Comparison of ENCODE assay signal across 8 cellular contexts in the genomic region with DNA sequence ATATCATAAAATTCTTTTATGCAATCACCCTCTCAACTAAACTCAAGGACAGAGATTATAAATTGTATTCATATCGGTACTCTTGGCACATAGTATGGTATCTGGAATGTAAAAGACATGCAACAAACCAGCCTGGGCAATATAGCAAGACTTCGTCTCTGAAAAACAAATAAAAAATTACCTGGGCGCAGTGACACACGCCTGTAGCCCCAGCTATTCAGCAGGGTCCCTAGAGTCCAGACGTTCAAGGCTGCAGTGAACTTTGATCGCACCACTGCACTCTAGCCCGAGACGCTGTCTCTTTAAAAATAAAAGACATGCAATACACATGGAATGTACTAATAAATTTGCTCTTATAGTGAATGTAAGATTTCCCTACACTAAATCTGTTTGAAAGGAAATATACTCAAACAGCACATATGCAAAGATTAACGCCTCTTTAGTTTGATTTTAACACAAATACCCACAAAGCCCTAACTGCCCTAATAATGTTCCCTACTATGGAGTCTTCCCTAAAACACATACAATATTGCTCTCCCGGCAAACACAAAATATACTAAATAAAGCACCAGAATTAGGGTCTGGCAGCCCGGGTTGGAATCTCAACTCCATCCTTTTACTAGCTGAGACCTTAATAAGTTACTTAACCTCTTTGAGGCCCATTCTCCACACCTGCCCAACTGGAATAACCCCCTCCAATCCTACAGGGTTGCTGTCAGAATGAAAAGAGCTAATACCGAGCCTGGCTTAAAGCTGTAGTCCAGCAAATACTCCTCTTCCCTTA. TPM values are rescaled to one million over a fixed set of nuclear protein-coding genes. Genes with fewer than 3 reads are reported as not detected.
DNase-seq lines count a peak whose midpoint lies in the region; ATAC-seq and TF ChIP-seq lines count a peak whose summit lies in the region.

No MANE protein-coding gene starts in this region.

- H3K27ac Mint-ChIP-seq in CD4-positive, alpha-beta memory T cell, result peak overlapping the region; percentile 22 to 94 (median 91)
- H3K27ac Mint-ChIP-seq in nephron progenitor cell, result no peak overlapping the region

- peak overlapping the region; percentile 92 for H2AFZ ChIP-seq in MM.1S (ENCODE audit: low read length)

- TF ChIP-seq CTCF in MM.1S (IDR thresholded peaks at IDR 0.05; ENCODE audit: low read length) (no peak), dorsolateral prefrontal cortex (IDR thresholded peaks at IDR 0.05 in 54 of 56, conservative IDR thresholded peaks at IDR 0.05 in 2 of 56; ENCODE audit: low read depth in 1 of 56, partially characterized antibody in 56 of 56) (no peak), nephron progenitor cell (IDR thresholded peaks at IDR 0.05) (no peak)

- POLR2A ChIA-PET in CD4-positive, alpha-beta memory T cell (lab: Charles Lee; ENCODE audit: partially characterized antibody), result interaction anchor here (0.7 to 2.1 kb wide), 6 partner anchors 8 to 97 kb away, joined by 3 to 28 read pairs (median 6); a partner anchor contains a TSS

- H3K4me1 ChIP-seq in CD4-positive, alpha-beta memory T cell (ENCODE audit: insufficient read depth, low read length), result peaks cover 20% of the 10 kb centered on the region
- H3K4me1 ChIP-seq in MM.1S (ENCODE audit: low read length), result peaks cover 10% of the 10 kb centered on the region

- peak overlapping the region; percentile 91 to 100 (median 94) for H3K4me3 Mint-ChIP-seq in CD4-positive, alpha-beta memory T cell
- H3K4me3 Mint-ChIP-seq in nephron progenitor cell, result peak overlapping the region; percentile 92

- H3F3A ChIP-seq in MM.1S (ENCODE audit: insufficient read depth, low read length), result peaks cover 3% of the 10 kb centered on the region; the same call in 1 of the 2 replicates

- H3K36me3 Mint-ChIP-seq in CD4-positive, alpha-beta memory T cell, result peaks cover 0 to 2% of the 10 kb centered on the region in 2 donors
- no peaks in the 10 kb centered on the region for H3K36me3 Mint-ChIP-seq in nephron progenitor cell (ENCODE audit: low read depth)

- no peaks in the 10 kb centered on the region for H3K36me3 ChIP-seq in CD4-positive, alpha-beta memory T cell (ENCODE audit: insufficient read depth, low read length)
- H3K36me3 ChIP-seq in MM.1S (replicated peaks; ENCODE audit: insufficient read depth, low read length), result no peaks in the 10 kb centered on the region

- no peak for ATAC-seq in GM21528 (IDR thresholded peaks at IDR 0.05; ENCODE audit: low FRiP score, unreplicated experiment)
- no peak for ATAC-seq in HG02970 (IDR thresholded peaks at IDR 0.05; ENCODE audit: low FRiP score, unreplicated experiment)
- no peak for ATAC-seq in HG03571 (IDR thresholded peaks at IDR 0.05; ENCODE audit: unreplicated experiment)

- DNase-seq in CD4-positive, alpha-beta memory T cell, result no peak
- DNase-seq in MM.1S (no peak), dorsolateral prefrontal cortex (no peak), nephron progenitor cell (no peak), GOT3 (lab: John Stamatoyannopoulos, UW) (no peak)

- CTCF ChIA-PET in CD4-positive, alpha-beta memory T cell (lab: Charles Lee; ENCODE audit: partially characterized antibody), result interaction anchor here (0.7 to 1.7 kb wide), 4 partner anchors 10 to 185 kb away, joined by 3 to 7 read pairs (median 6); a partner anchor contains a TSS

- H3K79me2 ChIP-seq in MM.1S (ENCODE audit: low read length), result peaks cover 21% of the 10 kb centered on the region

- intact Hi-C loops in CD4-positive, alpha-beta memory T cell (cut with micrococcal nuclease), result no loop called here
- intact Hi-C loops in dorsolateral prefrontal cortex (cut with DNase I), result loop anchor here (5.0 to 10.0 kb wide), 5 partner anchors 89 to 1299 kb away; a partner anchor contains a TSS

- H3K9me3 Mint-ChIP-seq in CD4-positive, alpha-beta memory T cell, result peaks cover 0 to 2% (median 0%) of the 10 kb centered on the region in 8 donors
- H3K9me3 Mint-ChIP-seq in nephron progenitor cell, result peaks cover 25% of the 10 kb centered on the region

- H3K27ac ChIP-seq in CD4-positive, alpha-beta memory T cell (ENCODE audit: low read depth, low read length), result peak overlapping the region; percentile 75
- no peak overlapping the region for H3K27ac ChIP-seq in MM.1S (ENCODE audit: low read length)
- peak overlapping the region in 49 of 59 donors; percentile 3 to 94 (median 88) for H3K27ac ChIP-seq in dorsolateral prefrontal cortex

- H3K9me3 ChIP-seq in CD4-positive, alpha-beta memory T cell (ENCODE audit: control insufficient read depth in 1 of 2, low read length in 2 of 2), result no peaks in the 10 kb centered on the region
- H3K9me3 ChIP-seq in MM.1S (replicated peaks; ENCODE audit: insufficient read depth, low read length), result no peaks in the 10 kb centered on the region

- peaks cover 0 to 2% of the 10 kb centered on the region in 2 donors for H3K27me3 Mint-ChIP-seq in CD4-positive, alpha-beta memory T cell
- peaks cover 39% of the 10 kb centered on the region for H3K27me3 Mint-ChIP-seq in nephron progenitor cell (ENCODE audit: low read depth, poor library complexity)

- peak overlapping the region; percentile 53 to 78 for H3K4me3 ChIP-seq in CD4-positive, alpha-beta memory T cell (ENCODE audit: low read length in 2 of 2)
- H3K4me3 ChIP-seq in MM.1S (ENCODE audit: low read length) (peak overlapping the region; percentile 93), dorsolateral prefrontal cortex (peak overlapping the region; percentile 59 to 92 (median 84))

- peak overlapping the region; percentile 96 for H3K4me2 ChIP-seq in MM.1S (ENCODE audit: low read depth, low read length)

- H3K27me3 ChIP-seq in CD4-positive, alpha-beta memory T cell (ENCODE audit: insufficient read depth, low read length), result no peaks in the 10 kb centered on the region
- no peaks in the 10 kb centered on the region for H3K27me3 ChIP-seq in MM.1S (replicated peaks; ENCODE audit: insufficient read depth, low read length)
- no peaks in the 10 kb centered on the region for H3K27me3 ChIP-seq in dorsolateral prefrontal cortex

- H4K20me1 ChIP-seq in MM.1S (ENCODE audit: insufficient read depth, low read length), result no peaks in the 10 kb centered on the region

- H3K9ac ChIP-seq in MM.1S (ENCODE audit: low read length), result peak overlapping the region; percentile 88

- peaks cover 22 to 49% (median 32%) of the 10 kb centered on the region in 4 donors for H3K4me1 Mint-ChIP-seq in CD4-positive, alpha-beta memory T cell
- H3K4me1 Mint-ChIP-seq in nephron progenitor cell, result peaks cover 36% of the 10 kb centered on the region

- H3K9me2 ChIP-seq in MM.1S (replicated peaks; ENCODE audit: insufficient read depth, low read length), result no peaks in the 10 kb centered on the region

RNA-seq across cellular contexts. Expression of a gene that starts 1.2 kb away (rescaled TPM):
- 10 to 100 TPM; 43.8 to 45.0 TPM for total RNA-seq in CD4-positive, alpha-beta memory T cell
- polyA plus RNA-seq in CD4-positive, alpha-beta memory T cell, result 1 to 10 TPM; 7.7 to 9.0 TPM
- total RNA-seq in dorsolateral prefrontal cortex, result 100 to 1,000 TPM in 16 of 120 experiments, 10 to 100 TPM in 104; 45.0 to 118 (median 84.0) TPM
